Comparison of ENCODE assay signal across 13 cellular contexts in genomic region chr5:54717870-54718269, GRCh38.
DNase-seq lines count a peak whose midpoint lies in the region; ATAC-seq lines count a peak whose summit lies in the region.
"Had no signal": no experiment of that assay in that cellular context is flagged by ENCODE, and none has a peak within 500 bp of the region (broad histone marks: within the 10 kb centered on the region; RNA-seq: fewer than 3 reads in every experiment).

No MANE protein-coding gene starts in this region.

- peak overlapping the region in 3 of 11 experiments; percentile 37 to 67 (median 42); a peak in 3 of 22 replicates for H3K9ac ChIP-seq in BLaER1 treated with 17β-estradiol and CSF1 and Interleukin-3, amounts not matched to agents 10 nM and 100 nM

- peak overlapping the region; percentile 26 to 83 (median 59); a peak in 21 of 22 replicates for H3K4me2 ChIP-seq in BLaER1 treated with 17β-estradiol and CSF1 and Interleukin-3, amounts not matched to agents 10 nM and 100 nM

- peaks cover 25 to 49% (median 42%) of the 10 kb centered on the region in 11 experiments for H3K9me3 ChIP-seq in BLaER1 treated with 17β-estradiol and CSF1 and Interleukin-3, amounts not matched to agents 10 nM and 100 nM (replicated peaks in 1 of 11)
- no peaks in the 10 kb centered on the region for H3K9me3 ChIP-seq in T-helper 17 cell (ENCODE audit: control insufficient read depth, low read length, poor library complexity, severe bottlenecking)

- H3K27me3 Mint-ChIP-seq in T-helper 17 cell = no peaks in the 10 kb centered on the region
- no peaks in the 10 kb centered on the region for H3K27me3 Mint-ChIP-seq in central memory CD8-positive, alpha-beta T cell
- H3K27me3 Mint-ChIP-seq: type B pancreatic cell had no signal

- peaks cover 10% of the 10 kb centered on the region for H3K4me1 Mint-ChIP-seq in T-helper 17 cell
- peaks cover 14% of the 10 kb centered on the region for H3K4me1 Mint-ChIP-seq in central memory CD8-positive, alpha-beta T cell

- no peaks in the 10 kb centered on the region for H4K20me1 ChIP-seq in BLaER1 treated with 17β-estradiol and CSF1 and Interleukin-3, amounts not matched to agents 10 nM and 100 nM

- peaks cover 25 to 83% (median 31%) of the 10 kb centered on the region in 10 experiments for H3K4me1 ChIP-seq in BLaER1 treated with 17β-estradiol and CSF1 and Interleukin-3, amounts not matched to agents 10 nM and 100 nM

- peak overlapping the region; percentile 10 for H3K27ac Mint-ChIP-seq in T-helper 17 cell
- peak overlapping the region; percentile 66 for H3K27ac Mint-ChIP-seq in central memory CD8-positive, alpha-beta T cell (ENCODE audit: low read depth)
- H3K27ac Mint-ChIP-seq: type B pancreatic cell had no signal

- H3K4me3 ChIP-seq in BLaER1 treated with 17β-estradiol and CSF1 and Interleukin-3, amounts not matched to agents 10 nM and 100 nM = peak overlapping the region in 1 of 10 experiments; percentile 20; a peak in 2 of 20 replicates

- H3K9me3 Mint-ChIP-seq in central memory CD8-positive, alpha-beta T cell = peaks cover 5% of the 10 kb centered on the region
- H3K9me3 Mint-ChIP-seq: type B pancreatic cell had no signal

- H3K27me3 ChIP-seq in BLaER1 treated with 17β-estradiol and CSF1 and Interleukin-3, amounts not matched to agents 10 nM and 100 nM = no peaks in the 10 kb centered on the region

- H3K27ac ChIP-seq in BLaER1 treated with 17β-estradiol and CSF1 and Interleukin-3, amounts not matched to agents 10 nM and 100 nM = peak overlapping the region in 6 of 11 experiments; percentile 23 to 86 (median 71); a peak in 10 of 22 replicates

- DNase-seq in activated CD4-positive, alpha-beta T cell treated with anti-CD3 and anti-CD28 coated beads for 48 hours = peak; percentile 40
- no peak for DNase-seq in activated CD4-positive, alpha-beta T cell treated with anti-CD3 and anti-CD28 coated beads for 1 hour
- DNase-seq in T-helper 17 cell (no peak), NCI-H1417 (lab: John Stamatoyannopoulos, UW) (no peak), NCI-H2029 treated with DMSO at 0.1 percent for 48 hours (lab: John Stamatoyannopoulos, UW) (no peak), NCI-H510A treated with DMSO at 0.1 percent for 48 hours (lab: John Stamatoyannopoulos, UW) (no peak)
- no peak for DNase-seq in central memory CD8-positive, alpha-beta T cell (ENCODE audit: low spot score in 2 of 2)
- DNase-seq: EL, foreskin fibroblast, NCI-H1105 treated with DMSO at 0.1 percent for 48 hours had no signal

- H3K4me3 Mint-ChIP-seq in T-helper 17 cell = no peak overlapping the region
- H3K4me3 Mint-ChIP-seq in central memory CD8-positive, alpha-beta T cell = no peak overlapping the region
- H3K4me3 Mint-ChIP-seq: neural crest cell, type B pancreatic cell had no signal

- ATAC-seq in T-helper 17 cell = peak; percentile 55
- ATAC-seq in central memory CD8-positive, alpha-beta T cell (replicated peaks; ENCODE audit: extremely low read depth, poor library complexity, severe bottlenecking) = peak; percentile 80

- 0 out of 22 replicates have a peak, but pooled peaks cover 0 to 3% (median 0%) of the 10 kb centered on the region in 11 experiments for H3K36me3 ChIP-seq in BLaER1 treated with 17β-estradiol and CSF1 and Interleukin-3, amounts not matched to agents 10 nM and 100 nM

- H3K36me3 Mint-ChIP-seq in T-helper 17 cell (ENCODE audit: low read depth) = no peaks in the 10 kb centered on the region
- H3K36me3 Mint-ChIP-seq in central memory CD8-positive, alpha-beta T cell (ENCODE audit: insufficient read depth) = no peaks in the 10 kb centered on the region
- H3K36me3 Mint-ChIP-seq: type B pancreatic cell had no signal
